Comparison of ENCODE assay signal across 32 cellular contexts in the genomic region with DNA sequence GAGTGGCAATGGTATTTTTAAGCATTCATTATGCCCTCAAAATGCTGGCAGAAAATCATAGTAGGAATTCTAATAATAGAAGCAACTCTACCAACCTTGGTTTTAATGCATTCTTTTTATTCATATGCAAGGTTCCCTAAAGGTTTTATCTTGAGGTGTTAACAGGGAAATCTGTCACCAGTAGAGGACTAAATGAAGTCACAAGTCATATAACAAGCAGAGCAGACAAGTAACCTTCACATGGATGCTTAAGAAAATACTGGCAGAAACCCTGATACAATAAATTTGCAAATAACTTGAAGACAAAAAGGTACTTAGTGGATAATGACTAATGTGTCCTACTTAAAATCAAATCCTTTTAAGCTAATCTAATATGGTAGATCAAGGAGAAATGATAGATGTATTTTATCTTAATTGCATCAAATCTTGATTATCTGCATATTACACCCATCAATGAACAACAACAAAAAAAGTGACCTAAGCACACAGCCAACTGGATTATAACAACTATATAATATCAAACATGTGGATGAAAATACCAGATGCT.
DNase-seq lines count a peak whose midpoint lies in the region; ATAC-seq, FAIRE-seq and TF ChIP-seq lines count a peak whose summit lies in the region.
"Had no signal": no experiment of that assay in that cellular context is flagged by ENCODE, and none has a peak within 500 bp of the region (broad histone marks: within the 10 kb centered on the region; RNA-seq: fewer than 3 reads in every experiment).

No MANE protein-coding gene starts in this region.

- no peak for TF ChIP-seq CTCF in SK-N-SH (IDR thresholded peaks at IDR 0.05)
- no peak for TF ChIP-seq CTCF in neural cell (IDR thresholded peaks at IDR 0.05; ENCODE audit: poor library complexity, severe bottlenecking)

- H3K4me2 ChIP-seq in SK-N-SH = no peak overlapping the region
- peak overlapping the region; percentile 37 for H3K4me2 ChIP-seq in neural cell (ENCODE audit: low read length)
- H3K4me2 ChIP-seq: A549; BLaER1; BLaER1 treated with 17β-estradiol and CSF1 and Interleukin-3, amounts not matched to agents 10 nM and 100 nM had no signal

- H3F3A ChIP-seq in SK-N-SH (replicated peaks; ENCODE audit: insufficient read depth) (no peaks in the 10 kb centered on the region), neural cell (ENCODE audit: insufficient read depth, low read length, poor library complexity, severe bottlenecking) (no peaks in the 10 kb centered on the region)

- no peak for TF ChIP-seq POLR2A in GM12891 (IDR thresholded peaks at IDR 0.05; ENCODE audit: low read depth, low read length)

- H3K36me3 ChIP-seq in SK-N-SH (replicated peaks in 1 of 2; ENCODE audit: control insufficient read depth in 1 of 2, insufficient read depth in 2 of 2, low read length in 1 of 2) = peaks cover 0 to 3% of the 10 kb centered on the region in 2 experiments
- no peaks in the 10 kb centered on the region for H3K36me3 ChIP-seq in neural cell (ENCODE audit: insufficient read depth, low read length)
- H3K36me3 ChIP-seq: BE2C had no signal

- no peak for ATAC-seq in SK-N-SH treated with all-trans-retinoic acid at 6 μM for 48 hours
- ATAC-seq: A549; CD8-positive, alpha-beta T cell had no signal

- no peaks in the 10 kb centered on the region for H4K20me1 ChIP-seq in SK-N-SH (ENCODE audit: insufficient read depth)
- no peaks in the 10 kb centered on the region for H4K20me1 ChIP-seq in neural cell (ENCODE audit: insufficient read depth)
- H4K20me1 ChIP-seq: BLaER1; BLaER1 treated with 17β-estradiol and CSF1 and Interleukin-3, amounts not matched to agents 10 nM and 100 nM had no signal

- FAIRE-seq in GM12891 (lab: Jason Lieb, UNC) = peak; percentile 5
- FAIRE-seq: A549, D721Med had no signal

- H3K9me2 ChIP-seq in SK-N-SH = no peaks in the 10 kb centered on the region
- no peaks in the 10 kb centered on the region for H3K9me2 ChIP-seq in neural cell (ENCODE audit: insufficient read depth, low read length)

- no peak overlapping the region for H3K4me3 ChIP-seq in SK-N-SH (ENCODE audit: low read depth in 2 of 2, low read length in 1 of 2)
- peak overlapping the region; percentile 16 for H3K4me3 ChIP-seq in neural cell (ENCODE audit: low read length)
- H3K4me3 ChIP-seq: A549; BLaER1; BLaER1 treated with 17β-estradiol and CSF1 and Interleukin-3, amounts not matched to agents 10 nM and 100 nM had no signal

- TF ChIP-seq EP300 in SK-N-SH (IDR thresholded peaks at IDR 0.05; ENCODE audit: borderline replicate concordance in 1 of 2, low read depth in 1 of 2, low read length in 1 of 2) (no peak), neural cell (conservative IDR thresholded peaks at IDR 0.05; ENCODE audit: poor library complexity, severe bottlenecking) (peak; percentile 87)

- no peaks in the 10 kb centered on the region for H3K79me2 ChIP-seq in SK-N-SH (ENCODE audit: insufficient read depth)
- no peaks in the 10 kb centered on the region for H3K79me2 ChIP-seq in neural cell (replicated peaks; ENCODE audit: insufficient read depth, low read length)

- no peaks in the 10 kb centered on the region for H3K27me3 ChIP-seq in SK-N-SH (ENCODE audit: insufficient read depth)
- no peaks in the 10 kb centered on the region for H3K27me3 ChIP-seq in neural cell (ENCODE audit: insufficient read depth, low read depth, low read length)
- H3K27me3 ChIP-seq: BE2C; BLaER1; BLaER1 treated with 17β-estradiol and CSF1 and Interleukin-3, amounts not matched to agents 10 nM and 100 nM had no signal

- CTCF ChIA-PET in SK-N-SH (lab: Yijun Ruan, JAX) = no interaction called here

- TF ChIP-seq RAD21 in SK-N-SH (IDR thresholded peaks at IDR 0.05; ENCODE audit: low read length) = no peak
- peak; percentile 30 for TF ChIP-seq RAD21 in neural cell (conservative IDR thresholded peaks at IDR 0.05)

- no peak for DNase-seq in SK-N-SH
- no peak for DNase-seq in GM12891 (ENCODE audit: insufficient read length, low spot score)
- DNase-seq in cerebellum (ENCODE audit: low spot score) = no peak
- DNase-seq in NCI-H2196 treated with DMSO at 0.1 percent for 48 hours (lab: John Stamatoyannopoulos, UW; ENCODE audit: unreplicated experiment) = no peak
- DNase-seq: 8988T; ACHN; AML-193; BE2C; C1 segment of cervical spinal cord; Caco-2; Calu3; CD4-positive, alpha-beta memory T cell; CD4-positive, alpha-beta T cell; CD4-positive, CD25-positive, alpha-beta regulatory T cell; CD8-positive, alpha-beta memory T cell; CD8-positive, alpha-beta T cell; COR-L47; DMS 273 treated with DMSO at 0.1 percent for 48 hours; DMS153; DMS53; DMS79; DMS79 treated with DMSO at 0.1 percent for 48 hours; DND-41; EL had no signal

- 0 out of 2 replicates have a peak, but pooled peaks cover 4% of the 10 kb centered on the region for H3K9me3 ChIP-seq in SK-N-SH
- H3K9me3 ChIP-seq in neural cell (ENCODE audit: low read length) = peaks cover 5% of the 10 kb centered on the region
- H3K9me3 ChIP-seq: A549 had no signal

- no peak overlapping the region for H2AFZ ChIP-seq in SK-N-SH (ENCODE audit: low read depth)
- no peak overlapping the region for H2AFZ ChIP-seq in neural cell (ENCODE audit: low read depth, low read length)

- POLR2A ChIA-PET in SK-N-SH (lab: Yijun Ruan, JAX) = no interaction called here

- no peaks in the 10 kb centered on the region for H3K4me1 ChIP-seq in SK-N-SH (ENCODE audit: control insufficient read depth in 1 of 2, insufficient read depth in 2 of 2, low read depth in 1 of 2, low read length in 1 of 2)
- H3K4me1 ChIP-seq: A549; BE2C; BLaER1; BLaER1 treated with 17β-estradiol and CSF1 and Interleukin-3, amounts not matched to agents 10 nM and 100 nM; Caco-2 had no signal

- no peak overlapping the region for H3K9ac ChIP-seq in SK-N-SH
- peak overlapping the region; percentile 17 for H3K9ac ChIP-seq in neural cell (ENCODE audit: low read length)
- H3K9ac ChIP-seq: BLaER1; BLaER1 treated with 17β-estradiol and CSF1 and Interleukin-3, amounts not matched to agents 10 nM and 100 nM had no signal

- H3K27ac ChIP-seq in SK-N-SH (ENCODE audit: low read depth in 2 of 2, low read length in 1 of 2) = no peak overlapping the region
- H3K27ac ChIP-seq in neural cell (ENCODE audit: low read length) = peak overlapping the region; percentile 83
- H3K27ac ChIP-seq: 22Rv1; A549; BLaER1; BLaER1 treated with 17β-estradiol and CSF1 and Interleukin-3, amounts not matched to agents 10 nM and 100 nM; C4-2B had no signal

TF ChIP-seq in SK-N-SH treated with all-trans-retinoic acid at 6 μM for 48 hours, 23 proteins besides CTCF, POLR2A, EP300 and RAD21:
- TF ChIP-seq TCF4 (CRISPR knock-in tag; IDR thresholded peaks at IDR 0.05; ENCODE audit: borderline replicate concordance) (peak; percentile 49; the same call in 1 of the 2 replicates), ISL1 (CRISPR knock-in tag; IDR thresholded peaks at IDR 0.05) (peak; percentile 92), PPARA (CRISPR knock-in tag; IDR thresholded peaks at IDR 0.05; ENCODE audit: borderline replicate concordance) (no peak)

TF ChIP-seq in SK-N-SH, 30 proteins besides CTCF, POLR2A, EP300 and RAD21 (continues in another document):
- TF ChIP-seq SMC3 (IDR thresholded peaks at IDR 0.05; ENCODE audit: low read depth, low read length) (no peak), CHD2 (IDR thresholded peaks at IDR 0.05; ENCODE audit: low read length, partially characterized antibody) (no peak), POLR2AphosphoS5 (IDR thresholded peaks at IDR 0.05; ENCODE audit: low read depth, low read length) (no peak), GABPA (IDR thresholded peaks at IDR 0.05; ENCODE audit: low read depth) (no peak), MEF2A (IDR thresholded peaks at IDR 0.05; ENCODE audit: borderline replicate concordance, low read depth) (no peak), RFX5 (IDR thresholded peaks at IDR 0.05; ENCODE audit: low read length) (no peak)

TF ChIP-seq in GM12891, 5 proteins besides CTCF, POLR2A, EP300 and RAD21:
- no peak for TF ChIP-seq PAX5 (IDR thresholded peaks at IDR 0.05; ENCODE audit: insufficient read depth, low read length, severe bottlenecking)
- TF ChIP-seq SPI1 (IDR thresholded peaks at IDR 0.05; ENCODE audit: low read depth, low read length) = no peak
- no peak for TF ChIP-seq POLR2AphosphoS5 (IDR thresholded peaks at IDR 0.05; ENCODE audit: low read depth, low read length)
- TF ChIP-seq POU2F2 (IDR thresholded peaks at IDR 0.05; ENCODE audit: low read depth, low read length) = no peak
- TF ChIP-seq TAF1 (IDR thresholded peaks at IDR 0.05; ENCODE audit: low read depth, low read length) = no peak

TF ChIP-seq in neural cell, 6 proteins besides CTCF, POLR2A, EP300 and RAD21:
- TF ChIP-seq, protein P1, sequence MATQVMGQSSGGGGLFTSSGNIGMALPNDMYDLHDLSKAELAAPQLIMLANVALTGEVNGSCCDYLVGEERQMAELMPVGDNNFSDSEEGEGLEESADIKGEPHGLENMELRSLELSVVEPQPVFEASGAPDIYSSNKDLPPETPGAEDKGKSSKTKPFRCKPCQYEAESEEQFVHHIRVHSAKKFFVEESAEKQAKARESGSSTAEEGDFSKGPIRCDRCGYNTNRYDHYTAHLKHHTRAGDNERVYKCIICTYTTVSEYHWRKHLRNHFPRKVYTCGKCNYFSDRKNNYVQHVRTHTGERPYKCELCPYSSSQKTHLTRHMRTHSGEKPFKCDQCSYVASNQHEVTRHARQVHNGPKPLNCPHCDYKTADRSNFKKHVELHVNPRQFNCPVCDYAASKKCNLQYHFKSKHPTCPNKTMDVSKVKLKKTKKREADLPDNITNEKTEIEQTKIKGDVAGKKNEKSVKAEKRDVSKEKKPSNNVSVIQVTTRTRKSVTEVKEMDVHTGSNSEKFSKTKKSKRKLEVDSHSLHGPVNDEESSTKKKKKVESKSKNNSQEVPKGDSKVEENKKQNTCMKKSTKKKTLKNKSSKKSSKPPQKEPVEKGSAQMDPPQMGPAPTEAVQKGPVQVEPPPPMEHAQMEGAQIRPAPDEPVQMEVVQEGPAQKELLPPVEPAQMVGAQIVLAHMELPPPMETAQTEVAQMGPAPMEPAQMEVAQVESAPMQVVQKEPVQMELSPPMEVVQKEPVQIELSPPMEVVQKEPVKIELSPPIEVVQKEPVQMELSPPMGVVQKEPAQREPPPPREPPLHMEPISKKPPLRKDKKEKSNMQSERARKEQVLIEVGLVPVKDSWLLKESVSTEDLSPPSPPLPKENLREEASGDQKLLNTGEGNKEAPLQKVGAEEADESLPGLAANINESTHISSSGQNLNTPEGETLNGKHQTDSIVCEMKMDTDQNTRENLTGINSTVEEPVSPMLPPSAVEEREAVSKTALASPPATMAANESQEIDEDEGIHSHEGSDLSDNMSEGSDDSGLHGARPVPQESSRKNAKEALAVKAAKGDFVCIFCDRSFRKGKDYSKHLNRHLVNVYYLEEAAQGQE (IDR thresholded peaks at IDR 0.05; ENCODE audit: borderline replicate concordance) = peak; percentile 46
- no peak for TF ChIP-seq EZH2 (IDR thresholded peaks at IDR 0.05; ENCODE audit: borderline replicate concordance, insufficient read depth, low read length, poor library complexity, severe bottlenecking)
- peak; percentile 53 for TF ChIP-seq POLR2AphosphoS5 (IDR thresholded peaks at IDR 0.05)
